8 cellular contexts compared by ENCODE assay signal in genomic region chr16:11356573-11357331, GRCh38. TPM values are rescaled to one million over a fixed set of nuclear protein-coding genes. Genes with fewer than 3 reads are reported as not detected.
A peak's percentile ranks its signal among the peaks of the same experiment; 100 is the strongest.
DNase-seq lines count a peak whose midpoint lies in the region; ATAC-seq and TF ChIP-seq lines count a peak whose summit lies in the region.

No MANE protein-coding gene starts in this region.

- H3K27ac Mint-ChIP-seq in activated naive CD4-positive, alpha-beta T cell treated with anti-CD3 and anti-CD28 coated beads for 36 hours: peak overlapping the region; percentile 28
- no peak overlapping the region for H3K27ac Mint-ChIP-seq in progenitor cell of endocrine pancreas

- intact Hi-C loops in activated naive CD4-positive, alpha-beta T cell treated with anti-CD3 and anti-CD28 coated beads for 36 hours (cut with micrococcal nuclease): loop anchor here (1.0 to 10.0 kb wide), 2 partner anchors 70 to 612 kb away; partner anchors contain the start of gene NUBP1
- intact Hi-C loops in Right ventricle myocardium inferior (cut with DNase I): loop anchor here (1.0 to 5.0 kb wide), 3 partner anchors 59 to 386 kb away; partner anchors contain the start of gene SOCS1

- 0 out of 2 replicates have a peak, but pooled peaks have one; percentile 10 for TF ChIP-seq CTCF in HEK293 (tag by site-specific recombination; IDR thresholded peaks at IDR 0.05)
- peak; percentile 65 for TF ChIP-seq CTCF in progenitor cell of endocrine pancreas (IDR thresholded peaks at IDR 0.05; ENCODE audit: unreplicated experiment)

- H3K36me3 Mint-ChIP-seq in activated naive CD4-positive, alpha-beta T cell treated with anti-CD3 and anti-CD28 coated beads for 36 hours (ENCODE audit: low read depth): peaks cover 11% of the 10 kb centered on the region
- H3K36me3 Mint-ChIP-seq in progenitor cell of endocrine pancreas (ENCODE audit: insufficient read depth): peaks cover 7% of the 10 kb centered on the region

- CTCF ChIA-PET in HEK293 (lab: Yijun Ruan, JAX): interaction anchor here (0.6 to 4.0 kb wide), 18 partner anchors 8 to 1019 kb away, joined by 3 to 20 read pairs (median 4); partner anchors contain the start of gene SOCS1
- CTCF ChIA-PET in activated naive CD4-positive, alpha-beta T cell treated with anti-CD3 and anti-CD28 coated beads for 36 hours (lab: Charles Lee): interaction anchor here (0.5 to 3.7 kb wide), 19 partner anchors 10 to 469 kb away, joined by 3 to 17 read pairs (median 3); partner anchors contain the start of gene SOCS1

- no peak overlapping the region for H3K4me3 Mint-ChIP-seq in activated naive CD4-positive, alpha-beta T cell treated with anti-CD3 and anti-CD28 coated beads for 36 hours
- H3K4me3 Mint-ChIP-seq in progenitor cell of endocrine pancreas (ENCODE audit: low read depth): no peak overlapping the region

- H3K4me1 Mint-ChIP-seq in activated naive CD4-positive, alpha-beta T cell treated with anti-CD3 and anti-CD28 coated beads for 36 hours (ENCODE audit: low read depth): peaks cover 63% of the 10 kb centered on the region
- H3K4me1 Mint-ChIP-seq in progenitor cell of endocrine pancreas (ENCODE audit: low read depth): peaks cover 15% of the 10 kb centered on the region

- no peaks in the 10 kb centered on the region for H3K27me3 Mint-ChIP-seq in activated naive CD4-positive, alpha-beta T cell treated with anti-CD3 and anti-CD28 coated beads for 36 hours (ENCODE audit: low read depth)
- H3K27me3 Mint-ChIP-seq in progenitor cell of endocrine pancreas: no peaks in the 10 kb centered on the region

- DNase-seq in Ammon's horn (ENCODE audit: low spot score): peak; percentile 65
- peak; percentile 58 for DNase-seq in RPMI7951 (ENCODE audit: low read depth)
- peak; percentile 78 for DNase-seq in activated naive CD4-positive, alpha-beta T cell treated with anti-CD3 and anti-CD28 coated beads for 36 hours
- peak; percentile 84 for DNase-seq in Right ventricle myocardium inferior (ENCODE audit: missing footprints)
- DNase-seq in progenitor cell of endocrine pancreas (ENCODE audit: low spot score, unreplicated experiment): peak; percentile 35

- peaks cover 5% of the 10 kb centered on the region for H3K9me3 Mint-ChIP-seq in activated naive CD4-positive, alpha-beta T cell treated with anti-CD3 and anti-CD28 coated beads for 36 hours
- H3K9me3 Mint-ChIP-seq in progenitor cell of endocrine pancreas (ENCODE audit: low read depth): no peaks in the 10 kb centered on the region

- no peaks in the 10 kb centered on the region for H3K9me3 ChIP-seq in HEK293 (ENCODE audit: control insufficient read depth, insufficient read depth, low read depth, low read length)

- POLR2A ChIA-PET in HEK293 (lab: Yijun Ruan, JAX): interaction anchor here (0.6 to 1.4 kb wide), 2 partner anchors 99 to 101 kb away, joined by 3 to 12 read pairs; partner anchors contain the start of gene SOCS1

- H3K4me3 ChIP-seq in HEK293 (ENCODE audit: low read depth, low read length): no peak overlapping the region

- 0 out of 2 replicates have a peak, but pooled peaks cover 3% of the 10 kb centered on the region for H3K4me1 ChIP-seq in HEK293 (ENCODE audit: control insufficient read depth, insufficient read depth, low read length)

- peaks cover 6 to 12% of the 10 kb centered on the region in 2 experiments; a peak in 2 of 3 replicates for H3K36me3 ChIP-seq in HEK293 (ENCODE audit: control insufficient read depth in 2 of 2, insufficient read depth in 1 of 2, low read length in 2 of 2)

- no peak overlapping the region for H3K27ac ChIP-seq in HEK293 (ENCODE audit: extremely low read depth, low read depth, low read length)

- TF ChIP-seq POLR2A in GM18505 (IDR thresholded peaks at IDR 0.05; ENCODE audit: borderline replicate concordance, extremely low read depth, insufficient read depth, insufficient read length): no peak

- ATAC-seq in Right ventricle myocardium inferior (peak; percentile 58), GM18505 (IDR thresholded peaks at IDR 0.05; ENCODE audit: unreplicated experiment) (no peak), HG03159 (IDR thresholded peaks at IDR 0.05; ENCODE audit: unreplicated experiment) (no peak)

TF ChIP-seq in HEK293, 187 proteins besides CTCF, POLR2A, EP300 and RAD21:
- TF ChIP-seq ZNF518A (tag by site-specific recombination; conservative IDR thresholded peaks at IDR 0.05; ENCODE audit: low read depth): no peak
- TF ChIP-seq PRDM10 (tag by site-specific recombination; IDR thresholded peaks at IDR 0.05): 0 out of 2 replicates have a peak, but pooled peaks have one; percentile 30
- TF ChIP-seq ZBTB48 (tag by site-specific recombination; IDR thresholded peaks at IDR 0.05): peak; percentile 55; the same call in 1 of the 2 replicates
- 0 out of 2 replicates have a peak, but pooled peaks have one; percentile 57 for TF ChIP-seq ZNF600 (tag by site-specific recombination; IDR thresholded peaks at IDR 0.05)
- TF ChIP-seq OSR2 (tag by site-specific recombination; IDR thresholded peaks at IDR 0.05): no peak
- peak; percentile 55 for TF ChIP-seq ZNF654 (tag by site-specific recombination; IDR thresholded peaks at IDR 0.05; ENCODE audit: low read depth)

RNA-seq across cellular contexts. Expression of gene RMI2, which starts 11.5 kb away (rescaled TPM):
- 33.2 and 33.4 TPM in 2 replicates for total RNA-seq in RPMI7951 (2014; rRNA removed; shearing (Covaris generic))
- 10 to 100 TPM; 82.8 to 86.2 TPM for total RNA-seq in activated naive CD4-positive, alpha-beta T cell treated with anti-CD3 and anti-CD28 coated beads for 36 hours
- total RNA-seq in Right ventricle myocardium inferior: 0.76 TPM
- total RNA-seq in progenitor cell of endocrine pancreas: 32.5 and 33.6 TPM in 2 replicates

Comparison
In these comparisons a context has a peak if more than half of its experiments do, and no peak if none do; other contexts are left out.
1. RNA of gene RMI2, which starts 11.5 kb away (total RNA-seq): 82.8 to 86.2 TPM in activated naive CD4-positive, alpha-beta T cell treated with anti-CD3 and anti-CD28 coated beads for 36 hours, 33.2 to 33.4 TPM in RPMI7951 and 32.5 to 33.6 TPM in progenitor cell of endocrine pancreas; 0.76 TPM in Right ventricle myocardium inferior (single experiment); every median in the first group is over 10 times any median in the second.
2. Peak in every context shown above with its lines, with median percentiles within 50 percentile points of each other: DNase-seq.